Comparison of ENCODE assay signal across 8 cellular contexts in the genomic region with DNA sequence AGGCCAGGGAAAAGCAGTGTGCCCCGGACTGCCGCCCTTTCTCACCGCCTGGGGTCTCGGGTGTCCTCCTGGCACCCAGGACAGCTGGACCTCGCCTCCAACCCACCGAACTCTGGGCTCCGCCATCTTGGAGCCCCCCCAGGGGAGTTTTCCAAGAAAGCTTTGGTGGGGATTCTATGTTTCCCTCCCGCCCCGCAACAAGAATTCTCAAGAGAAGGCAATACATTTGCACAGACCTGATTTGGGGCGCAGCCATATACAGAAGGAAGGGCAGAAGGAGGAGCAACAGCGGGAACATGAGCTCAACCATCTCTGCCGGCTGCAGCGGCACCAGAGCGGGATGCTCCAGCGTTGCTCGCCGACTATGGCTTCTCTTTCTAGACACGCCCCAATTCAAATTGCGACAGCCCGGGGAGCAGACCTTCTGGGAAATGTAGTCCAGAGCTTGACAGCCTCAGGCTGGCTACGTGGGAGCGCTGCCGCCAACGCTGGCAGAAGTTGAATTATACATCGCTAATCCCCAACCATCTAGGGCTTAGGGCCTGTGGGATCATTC.
DNase-seq lines count a peak whose midpoint lies in the region; ATAC-seq and TF ChIP-seq lines count a peak whose summit lies in the region.

A gene with protein sequence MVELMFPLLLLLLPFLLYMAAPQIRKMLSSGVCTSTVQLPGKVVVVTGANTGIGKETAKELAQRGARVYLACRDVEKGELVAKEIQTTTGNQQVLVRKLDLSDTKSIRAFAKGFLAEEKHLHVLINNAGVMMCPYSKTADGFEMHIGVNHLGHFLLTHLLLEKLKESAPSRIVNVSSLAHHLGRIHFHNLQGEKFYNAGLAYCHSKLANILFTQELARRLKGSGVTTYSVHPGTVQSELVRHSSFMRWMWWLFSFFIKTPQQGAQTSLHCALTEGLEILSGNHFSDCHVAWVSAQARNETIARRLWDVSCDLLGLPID (minus strand): TSS at position 371 of the 556 bp plus-strand sequence. CDS start 61 bp downstream, at position 310.

- peak; percentile 81 for ATAC-seq in HG03196 (IDR thresholded peaks at IDR 0.05; ENCODE audit: unreplicated experiment)
- peak; percentile 89 to 90 for ATAC-seq in activated CD4-positive, CD25-positive, alpha-beta regulatory T cell treated with anti-CD3 and anti-CD28 coated beads, Interleukin-2, amount 50 U/mL, for 24 hours

- TF ChIP-seq POLR2A in GM18951 (IDR thresholded peaks at IDR 0.05; ENCODE audit: extremely low read depth, insufficient read depth, insufficient read length), result peak; percentile 91

- in situ Hi-C loops in GM18951 (cut with MboI; ENCODE audit: low sequenced_read_pairs, unreplicated experiment), result no loop called here

- DNase-seq in AG08396 (ENCODE audit: low spot score), result peak; percentile 88
- peak; percentile 93 for DNase-seq in NCI-H345 treated with DMSO at 0.1 percent for 48 hours (lab: John Stamatoyannopoulos, UW; ENCODE audit: unreplicated experiment)
- DNase-seq in cerebellar cortex (ENCODE audit: low spot score), result peak; percentile 94
- peak; percentile 94 for DNase-seq in islet precursor cell
- peak; percentile 75 to 77 (median 75) for DNase-seq in stimulated activated CD4-positive, alpha-beta T cell treated with anti-CD3 and anti-CD28 coated beads, Interleukin-12 subunit alpha, Interleukin-12 subunit beta, amount 100 ng/mL, for 48 hours (ENCODE audit: low read depth in 2 of 3, low spot score in 1 of 3)

Comparison
In these comparisons a context has a peak if more than half of its experiments do, and no peak if none do; other contexts are left out.
1. Peak in every context shown above with its lines: DNase-seq and ATAC-seq.